In genomic region chr13:73677041-73677589, GRCh38 we compare ENCODE assay signal across 2 cellular contexts.
TF ChIP-seq lines count a peak whose summit lies in the region.

No MANE protein-coding gene starts in this region.

TF ChIP-seq in GM23338, 12 proteins besides CTCF, POLR2A, EP300 and RAD21 (continued from another document):
- TF ChIP-seq REST (IDR thresholded peaks at IDR 0.05; ENCODE audit: unreplicated experiment) (no peak), ZNF462 (CRISPR knock-in tag; IDR thresholded peaks at IDR 0.05) (no peak), CREB1 (CRISPR knock-in tag; IDR thresholded peaks at IDR 0.05; ENCODE audit: low read depth) (no peak)

TF ChIP-seq in SK-N-SH, 30 proteins besides CTCF, POLR2A, EP300 and RAD21 (continued from another document):
- TF ChIP-seq ELF1 (IDR thresholded peaks at IDR 0.05) (no peak; the same call in 1 of the 2 replicates), MEF2A (IDR thresholded peaks at IDR 0.05; ENCODE audit: borderline replicate concordance, low read depth) (no peak)
